In genomic region chr12:110581951-110582285, GRCh38 we compare ENCODE assay signal across 8 cellular contexts. TPM values are rescaled to one million over a fixed set of nuclear protein-coding genes. Genes with fewer than 3 reads are reported as not detected.
A peak's percentile ranks its signal among the peaks of the same experiment; 100 is the strongest.
DNase-seq lines count a peak whose midpoint lies in the region; ATAC-seq and TF ChIP-seq lines count a peak whose summit lies in the region.

No MANE protein-coding gene starts in this region.

- peak; percentile 35 for ATAC-seq in left ventricle myocardium superior
- ATAC-seq in GM18505 (IDR thresholded peaks at IDR 0.05; ENCODE audit: unreplicated experiment), result no peak

- intact Hi-C loops in left ventricle myocardium superior (cut with micrococcal nuclease), result no loop called here

- no peak for TF ChIP-seq CTCF in WI38 (IDR thresholded peaks at IDR 0.05; ENCODE audit: low read depth, low read length)

- DNase-seq in NCI-H2107 treated with DMSO at 0.1 percent for 48 hours (lab: John Stamatoyannopoulos, UW; ENCODE audit: unreplicated experiment), result peak; percentile 42
- no peak for DNase-seq in NCI-H2107 (lab: John Stamatoyannopoulos, UW)
- DNase-seq in left ventricle myocardium superior, result no peak
- DNase-seq in NCI-H526 treated with DMSO at 0.1 percent for 48 hours (lab: John Stamatoyannopoulos, UW), result no peak
- no peak for DNase-seq in NCI-H2029 treated with DMSO at 0.1 percent for 48 hours (lab: John Stamatoyannopoulos, UW)

- H3K4me3 ChIP-seq in WI38 (ENCODE audit: low read depth, low read length) (peak overlapping the region; percentile 74), skin epidermis (peak overlapping the region; percentile 68 to 97 (median 91))

- TF ChIP-seq POLR2A in GM18505 (IDR thresholded peaks at IDR 0.05; ENCODE audit: borderline replicate concordance, extremely low read depth, insufficient read depth, insufficient read length), result no peak

- peak overlapping the region; percentile 75 to 99 (median 92) for H3K27ac ChIP-seq in skin epidermis

RNA-seq across cellular contexts. Expression of gene PPTC7, which starts 1.2 kb away (rescaled TPM):
- total RNA-seq in left ventricle myocardium superior, result 124 TPM

RNA-seq across cellular contexts. Expression of gene TCTN1, which starts 32.0 kb away (rescaled TPM):
- total RNA-seq in left ventricle myocardium superior, result 25.5 TPM
